Comparison of ENCODE assay signal across 1 cellular context in the genomic region with DNA sequence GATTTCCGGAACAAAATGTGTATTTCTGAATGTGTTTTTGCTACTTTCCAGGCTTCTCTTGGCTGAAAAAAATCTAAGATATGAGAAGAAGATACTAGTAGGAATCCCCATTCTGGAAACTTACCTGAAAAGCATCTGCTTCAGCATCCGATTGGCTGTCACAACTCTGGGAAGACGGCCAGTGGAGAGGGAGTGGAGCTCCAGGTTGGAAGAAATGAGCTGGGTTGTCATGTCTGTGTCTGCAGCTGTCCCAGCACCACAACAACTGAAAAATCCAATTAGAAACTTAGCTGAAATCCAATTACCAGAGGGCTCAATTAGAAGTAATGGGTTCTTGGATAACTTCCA.
TF ChIP-seq lines count a peak whose summit lies in the region.

No MANE protein-coding gene starts in this region.

TF ChIP-seq in HepG2, 621 proteins besides CTCF, POLR2A, EP300 and RAD21:
- no peak for TF ChIP-seq NFE2L1 (CRISPR knock-in tag; IDR thresholded peaks at IDR 0.05; ENCODE audit: borderline replicate concordance)
- TF ChIP-seq CBFB (CRISPR knock-in tag; IDR thresholded peaks at IDR 0.05): no peak
- TF ChIP-seq, protein P1, sequence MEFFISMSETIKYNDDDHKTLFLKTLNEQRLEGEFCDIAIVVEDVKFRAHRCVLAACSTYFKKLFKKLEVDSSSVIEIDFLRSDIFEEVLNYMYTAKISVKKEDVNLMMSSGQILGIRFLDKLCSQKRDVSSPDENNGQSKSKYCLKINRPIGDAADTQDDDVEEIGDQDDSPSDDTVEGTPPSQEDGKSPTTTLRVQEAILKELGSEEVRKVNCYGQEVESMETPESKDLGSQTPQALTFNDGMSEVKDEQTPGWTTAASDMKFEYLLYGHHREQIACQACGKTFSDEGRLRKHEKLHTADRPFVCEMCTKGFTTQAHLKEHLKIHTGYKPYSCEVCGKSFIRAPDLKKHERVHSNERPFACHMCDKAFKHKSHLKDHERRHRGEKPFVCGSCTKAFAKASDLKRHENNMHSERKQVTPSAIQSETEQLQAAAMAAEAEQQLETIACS (CRISPR knock-in tag; IDR thresholded peaks at IDR 0.05): no peak
- no peak for TF ChIP-seq ZNF775 (CRISPR knock-in tag; IDR thresholded peaks at IDR 0.05; ENCODE audit: borderline replicate concordance)
- no peak for TF ChIP-seq RARA (CRISPR knock-in tag; IDR thresholded peaks at IDR 0.05)
- TF ChIP-seq, protein P2, sequence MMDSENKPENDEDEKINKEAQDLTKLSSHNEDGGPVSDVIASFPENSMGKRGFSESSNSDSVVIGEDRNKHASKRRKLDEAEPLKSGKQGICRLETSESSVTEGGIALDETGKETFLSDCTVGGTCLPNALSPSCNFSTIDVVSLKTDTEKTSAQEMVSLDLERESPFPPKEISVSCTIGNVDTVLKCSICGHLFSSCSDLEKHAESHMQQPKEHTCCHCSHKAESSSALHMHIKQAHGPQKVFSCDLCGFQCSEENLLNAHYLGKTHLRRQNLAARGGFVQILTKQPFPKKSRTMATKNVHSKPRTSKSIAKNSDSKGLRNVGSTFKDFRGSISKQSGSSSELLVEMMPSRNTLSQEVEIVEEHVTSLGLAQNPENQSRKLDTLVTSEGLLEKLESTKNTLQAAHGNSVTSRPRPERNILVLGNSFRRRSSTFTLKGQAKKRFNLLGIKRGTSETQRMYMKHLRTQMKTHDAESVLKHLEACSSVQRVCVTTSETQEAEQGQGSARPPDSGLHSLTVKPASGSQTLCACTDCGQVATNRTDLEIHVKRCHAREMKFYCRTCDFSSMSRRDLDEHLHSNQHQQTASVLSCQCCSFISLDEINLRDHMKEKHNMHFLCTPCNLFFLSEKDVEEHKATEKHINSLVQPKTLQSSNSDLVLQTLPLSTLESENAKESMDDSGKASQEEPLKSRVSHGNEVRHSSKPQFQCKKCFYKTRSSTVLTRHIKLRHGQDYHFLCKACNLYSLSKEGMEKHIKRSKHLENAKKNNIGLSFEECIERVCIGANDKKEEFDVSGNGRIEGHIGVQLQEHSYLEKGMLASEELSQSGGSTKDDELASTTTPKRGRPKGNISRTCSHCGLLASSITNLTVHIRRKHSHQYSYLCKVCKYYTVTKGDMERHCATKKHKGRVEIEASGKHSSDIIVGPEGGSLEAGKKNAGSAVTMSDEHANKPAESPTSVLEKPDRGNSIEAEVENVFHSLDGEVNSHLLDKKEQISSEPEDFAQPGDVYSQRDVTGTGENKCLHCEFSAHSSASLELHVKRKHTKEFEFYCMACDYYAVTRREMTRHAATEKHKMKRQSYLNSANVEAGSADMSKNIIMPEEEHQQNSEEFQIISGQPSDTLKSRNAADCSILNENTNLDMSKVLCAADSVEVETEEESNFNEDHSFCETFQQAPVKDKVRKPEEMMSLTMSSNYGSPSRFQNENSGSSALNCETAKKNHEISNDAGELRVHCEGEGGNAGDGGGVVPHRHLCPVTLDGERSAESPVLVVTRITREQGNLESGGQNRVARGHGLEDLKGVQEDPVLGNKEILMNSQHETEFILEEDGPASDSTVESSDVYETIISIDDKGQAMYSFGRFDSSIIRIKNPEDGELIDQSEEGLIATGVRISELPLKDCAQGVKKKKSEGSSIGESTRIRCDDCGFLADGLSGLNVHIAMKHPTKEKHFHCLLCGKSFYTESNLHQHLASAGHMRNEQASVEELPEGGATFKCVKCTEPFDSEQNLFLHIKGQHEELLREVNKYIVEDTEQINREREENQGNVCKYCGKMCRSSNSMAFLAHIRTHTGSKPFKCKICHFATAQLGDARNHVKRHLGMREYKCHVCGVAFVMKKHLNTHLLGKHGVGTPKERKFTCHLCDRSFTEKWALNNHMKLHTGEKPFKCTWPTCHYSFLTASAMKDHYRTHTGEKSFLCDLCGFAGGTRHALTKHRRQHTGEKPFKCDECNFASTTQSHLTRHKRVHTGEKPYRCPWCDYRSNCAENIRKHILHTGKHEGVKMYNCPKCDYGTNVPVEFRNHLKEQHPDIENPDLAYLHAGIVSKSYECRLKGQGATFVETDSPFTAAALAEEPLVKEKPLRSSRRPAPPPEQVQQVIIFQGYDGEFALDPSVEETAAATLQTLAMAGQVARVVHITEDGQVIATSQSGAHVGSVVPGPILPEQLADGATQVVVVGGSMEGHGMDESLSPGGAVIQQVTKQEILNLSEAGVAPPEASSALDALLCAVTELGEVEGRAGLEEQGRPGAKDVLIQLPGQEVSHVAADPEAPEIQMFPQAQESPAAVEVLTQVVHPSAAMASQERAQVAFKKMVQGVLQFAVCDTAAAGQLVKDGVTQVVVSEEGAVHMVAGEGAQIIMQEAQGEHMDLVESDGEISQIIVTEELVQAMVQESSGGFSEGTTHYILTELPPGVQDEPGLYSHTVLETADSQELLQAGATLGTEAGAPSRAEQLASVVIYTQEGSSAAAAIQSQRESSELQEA (CRISPR knock-in tag; IDR thresholded peaks at IDR 0.05; ENCODE audit: not compliant biosample characterization): no peak
- TF ChIP-seq PHF8 (CRISPR knock-in tag; IDR thresholded peaks at IDR 0.05): no peak
- no peak for TF ChIP-seq NPAS2 (CRISPR knock-in tag; IDR thresholded peaks at IDR 0.05; ENCODE audit: borderline replicate concordance)
- no peak for TF ChIP-seq DR1 (CRISPR knock-in tag; IDR thresholded peaks at IDR 0.05)
- no peak for TF ChIP-seq SRSF4 (IDR thresholded peaks at IDR 0.05; ENCODE audit: low read depth, low read length, poor library complexity, severe bottlenecking)
- TF ChIP-seq ZNF891 (CRISPR knock-in tag; IDR thresholded peaks at IDR 0.05): no peak
- TF ChIP-seq, protein P3, sequence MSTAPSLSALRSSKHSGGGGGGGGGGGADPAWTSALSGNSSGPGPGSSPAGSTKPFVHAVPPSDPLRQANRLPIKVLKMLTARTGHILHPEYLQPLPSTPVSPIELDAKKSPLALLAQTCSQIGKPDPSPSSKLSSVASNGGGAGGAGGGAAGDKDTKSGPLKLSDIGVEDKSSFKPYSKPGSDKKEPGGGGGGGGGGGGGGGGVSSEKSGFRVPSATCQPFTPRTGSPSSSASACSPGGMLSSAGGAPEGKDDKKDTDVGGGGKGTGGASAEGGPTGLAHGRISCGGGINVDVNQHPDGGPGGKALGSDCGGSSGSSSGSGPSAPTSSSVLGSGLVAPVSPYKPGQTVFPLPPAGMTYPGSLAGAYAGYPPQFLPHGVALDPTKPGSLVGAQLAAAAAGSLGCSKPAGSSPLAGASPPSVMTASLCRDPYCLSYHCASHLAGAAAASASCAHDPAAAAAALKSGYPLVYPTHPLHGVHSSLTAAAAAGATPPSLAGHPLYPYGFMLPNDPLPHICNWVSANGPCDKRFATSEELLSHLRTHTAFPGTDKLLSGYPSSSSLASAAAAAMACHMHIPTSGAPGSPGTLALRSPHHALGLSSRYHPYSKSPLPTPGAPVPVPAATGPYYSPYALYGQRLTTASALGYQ (CRISPR knock-in tag; IDR thresholded peaks at IDR 0.05): no peak
- TF ChIP-seq ETV6 (CRISPR knock-in tag; conservative IDR thresholded peaks at IDR 0.05): no peak
- TF ChIP-seq SNRNP70 (IDR thresholded peaks at IDR 0.05; ENCODE audit: low read depth, low read length): no peak
- no peak for TF ChIP-seq SIN3A (IDR thresholded peaks at IDR 0.05; ENCODE audit: borderline replicate concordance, low read depth, low read length)
TF ChIP-seq in HepG2: peak in this region for 0.
